ENCODE assay signal across 15 cellular contexts in the genomic region with DNA sequence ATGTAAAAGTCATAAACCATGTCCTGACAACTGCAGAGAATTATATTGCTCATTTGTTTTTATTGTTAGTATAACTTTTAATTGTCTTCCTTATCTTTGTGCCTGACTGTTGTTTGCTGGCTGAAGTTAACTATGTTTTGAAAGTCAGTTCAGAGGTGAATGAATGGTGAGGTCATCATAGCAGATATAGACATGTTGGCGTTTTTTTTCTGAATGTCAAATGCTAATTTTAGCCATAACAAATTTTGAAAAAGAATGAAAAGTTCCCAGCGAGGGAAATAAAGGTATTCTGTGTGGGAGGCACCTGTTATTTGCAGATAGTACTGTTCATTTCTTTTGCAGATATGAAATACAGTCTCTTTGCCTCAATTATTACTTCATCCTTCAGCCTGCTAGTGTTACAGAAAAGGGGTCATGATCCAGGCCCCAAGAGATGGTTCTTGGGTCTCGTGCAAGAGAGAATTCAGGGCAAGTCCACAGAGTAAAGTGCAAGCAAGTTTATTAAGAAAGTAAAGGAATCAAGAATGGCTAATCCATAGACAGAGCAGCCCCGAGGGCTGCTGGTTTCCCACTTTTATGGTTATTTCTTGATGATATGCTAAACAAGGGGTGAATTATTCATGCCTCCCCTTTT.
DNase-seq lines count a peak whose midpoint lies in the region; ATAC-seq and TF ChIP-seq lines count a peak whose summit lies in the region.
"Had no signal": no experiment of that assay in that cellular context is flagged by ENCODE, and none has a peak within 500 bp of the region (broad histone marks: within the 10 kb centered on the region; RNA-seq: fewer than 3 reads in every experiment).

No MANE protein-coding gene starts in this region.

- no peak for TF ChIP-seq EP300 in sigmoid colon (IDR thresholded peaks at IDR 0.05)

- H3K27ac Mint-ChIP-seq in immature natural killer cell = peak overlapping the region in 5 of 6 donors; percentile 9 to 78 (median 38)
- no peak overlapping the region for H3K27ac Mint-ChIP-seq in activated naive CD8-positive, alpha-beta T cell treated with anti-CD3 and anti-CD28 coated beads for 36 hours
- H3K27ac Mint-ChIP-seq: activated CD4-positive, alpha-beta memory T cell treated with anti-CD3 and anti-CD28 coated beads, Interleukin-2, amount 10 ng/mL, durations not matched to agents 7 days and 5 days had no signal

- peaks cover 0 to 3% (median 0%) of the 10 kb centered on the region in 3 donors for H3K36me3 Mint-ChIP-seq in immature natural killer cell
- H3K36me3 Mint-ChIP-seq in activated naive CD8-positive, alpha-beta T cell treated with anti-CD3 and anti-CD28 coated beads for 36 hours = peaks cover 22% of the 10 kb centered on the region

- intact Hi-C loops in body of pancreas (cut with DNase I) (no loop called here), sigmoid colon (cut with DNase I) (loop anchor here (5.0 kb wide), 1 partner anchor 261 kb away; no protein-coding TSS in a partner anchor)

- H3K4me1 Mint-ChIP-seq in immature natural killer cell = peaks cover 25 to 39% of the 10 kb centered on the region in 2 donors
- peaks cover 33% of the 10 kb centered on the region for H3K4me1 Mint-ChIP-seq in activated naive CD8-positive, alpha-beta T cell treated with anti-CD3 and anti-CD28 coated beads for 36 hours

- H3K36me3 ChIP-seq in body of pancreas (replicated peaks in 1 of 2; ENCODE audit: insufficient read depth in 1 of 2, low read depth in 2 of 2) (no peaks in the 10 kb centered on the region), sigmoid colon (no peaks in the 10 kb centered on the region)
- H3K36me3 ChIP-seq: prostate gland, tibial nerve had no signal

- ATAC-seq in body of pancreas = peak; percentile 50
- ATAC-seq: foreskin keratinocyte had no signal

- TF ChIP-seq CTCF in body of pancreas (IDR thresholded peaks at IDR 0.05) (no peak), sigmoid colon (IDR thresholded peaks at IDR 0.05) (no peak)

- H3K27ac ChIP-seq in body of pancreas (peak overlapping the region in 1 of 4 donors; percentile 30), sigmoid colon (peak overlapping the region in 3 of 4 donors; percentile 56 to 84 (median 70)), substantia nigra (ENCODE audit: low read depth, low read length, poor library complexity, severe bottlenecking) (no peak overlapping the region)
- H3K27ac ChIP-seq: foreskin keratinocyte, prostate gland had no signal

- peak; percentile 13 for DNase-seq in Caki2 (ENCODE audit: low read depth)
- no peak for DNase-seq in body of pancreas
- no peak for DNase-seq in immature natural killer cell
- no peak for DNase-seq in sigmoid colon
- DNase-seq in SHP77 treated with DMSO at 0.1 percent for 48 hours (lab: John Stamatoyannopoulos, UW) = no peak
- DNase-seq in activated naive CD8-positive, alpha-beta T cell treated with anti-CD3 and anti-CD28 coated beads for 36 hours = no peak
- no peak for DNase-seq in NCI-H2081 (lab: John Stamatoyannopoulos, UW)
- no peak for DNase-seq in substantia nigra (lab: John Stamatoyannopoulos, UW)
- DNase-seq: activated CD4-positive, alpha-beta memory T cell treated with anti-CD3 and anti-CD28 coated beads, Interleukin-2, amount 10 ng/mL, durations not matched to agents 7 days and 5 days; activated effector memory CD4-positive, alpha-beta T cell treated with Interleukin-2 at 50 U/mL for 16 hours; effector memory CD4-positive, alpha-beta T cell; foreskin keratinocyte; stimulated activated CD4-positive, alpha-beta T cell treated with anti-CD3 and anti-CD28 coated beads, Interleukin-1b, Interleukin-23, amount 100 ng/mL, for 48 hours had no signal

- no peaks in the 10 kb centered on the region for H3K9me3 Mint-ChIP-seq in immature natural killer cell
- peaks cover 6% of the 10 kb centered on the region for H3K9me3 Mint-ChIP-seq in activated naive CD8-positive, alpha-beta T cell treated with anti-CD3 and anti-CD28 coated beads for 36 hours

- WGBS in body of pancreas, 2 donors = 59 to 60% methylated on average over 4 of the region's 4 CpGs
- WGBS in sigmoid colon, 2 donors = 28 to 69% methylated on average over 4 of the region's 4 CpGs

- TF ChIP-seq POLR2A in body of pancreas (IDR thresholded peaks at IDR 0.05) = no peak
- no peak for TF ChIP-seq POLR2A in sigmoid colon (IDR thresholded peaks at IDR 0.05)

- peaks cover 14% of the 10 kb centered on the region for H3K4me1 ChIP-seq in body of pancreas
- peaks cover 0 to 41% (median 29%) of the 10 kb centered on the region in 4 donors for H3K4me1 ChIP-seq in sigmoid colon
- H3K4me1 ChIP-seq: foreskin keratinocyte, prostate gland had no signal

- no peak overlapping the region for H3K4me3 Mint-ChIP-seq in immature natural killer cell
- H3K4me3 Mint-ChIP-seq in activated naive CD8-positive, alpha-beta T cell treated with anti-CD3 and anti-CD28 coated beads for 36 hours = no peak overlapping the region
- H3K4me3 Mint-ChIP-seq: activated CD4-positive, alpha-beta memory T cell treated with anti-CD3 and anti-CD28 coated beads, Interleukin-2, amount 10 ng/mL, durations not matched to agents 7 days and 5 days had no signal

- peaks cover 11 to 16% (median 14%) of the 10 kb centered on the region in 3 donors for H3K27me3 Mint-ChIP-seq in immature natural killer cell (ENCODE audit: low read depth in 3 of 3)
- no peaks in the 10 kb centered on the region for H3K27me3 Mint-ChIP-seq in activated naive CD8-positive, alpha-beta T cell treated with anti-CD3 and anti-CD28 coated beads for 36 hours

- H3K9me3 ChIP-seq in body of pancreas = no peaks in the 10 kb centered on the region
- H3K9me3 ChIP-seq in sigmoid colon = no peaks in the 10 kb centered on the region
- H3K9me3 ChIP-seq: prostate gland, tibial nerve had no signal

- H3K4me3 ChIP-seq in body of pancreas (no peak overlapping the region), sigmoid colon (no peak overlapping the region)
- H3K4me3 ChIP-seq: prostate gland, tibial nerve had no signal

- in situ Hi-C loops in Caki2 (cut with HindIII; ENCODE audit: low pct_unique_long_range_greater_than_20kb, low sequenced_read_pairs) = no loop called here

- no peaks in the 10 kb centered on the region for H3K27me3 ChIP-seq in body of pancreas
- H3K27me3 ChIP-seq in sigmoid colon = no peaks in the 10 kb centered on the region
- H3K27me3 ChIP-seq: foreskin keratinocyte, tibial nerve had no signal
